ENCODE assay signal across 16 cellular contexts in the genomic region with DNA sequence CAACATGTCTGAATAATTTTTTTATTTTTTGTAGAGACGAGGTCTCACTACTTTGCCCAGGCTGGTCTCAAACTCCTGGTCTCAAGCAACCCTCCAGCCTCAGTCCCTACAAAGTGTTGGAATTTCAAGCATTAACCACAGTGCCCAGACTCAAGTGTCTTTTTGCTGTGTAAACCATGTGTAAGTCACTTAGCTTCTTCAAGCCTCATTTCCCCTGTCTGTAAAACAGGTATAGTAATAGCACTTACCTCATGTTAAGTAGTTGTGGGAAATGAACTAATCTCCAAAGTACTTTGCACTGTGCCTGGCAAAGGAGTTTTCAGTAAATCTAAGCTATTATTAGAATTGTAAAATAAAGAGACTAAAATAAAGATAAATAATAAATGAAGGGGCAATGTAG. TPM values are rescaled to one million over a fixed set of nuclear protein-coding genes. Genes with fewer than 3 reads are reported as not detected.
A peak's percentile ranks its signal among the peaks of the same experiment; 100 is the strongest.
DNase-seq lines count a peak whose midpoint lies in the region; ATAC-seq and TF ChIP-seq lines count a peak whose summit lies in the region.
"Had no signal": no experiment of that assay in that cellular context is flagged by ENCODE, and none has a peak within 500 bp of the region (broad histone marks: within the 10 kb centered on the region; RNA-seq: fewer than 3 reads in every experiment).

No MANE protein-coding gene starts in this region.

- H3K4me3 ChIP-seq in upper lobe of right lung (no peak overlapping the region), ascending aorta (no peak overlapping the region)
- H3K4me3 ChIP-seq: BLaER1 had no signal

- H3K36me3 ChIP-seq in upper lobe of right lung (no peaks in the 10 kb centered on the region), ascending aorta (no peaks in the 10 kb centered on the region)
- H3K36me3 ChIP-seq: BLaER1 had no signal

- ATAC-seq in upper lobe of right lung (peak; percentile 87), HG03039 (IDR thresholded peaks at IDR 0.05; ENCODE audit: unreplicated experiment) (no peak)
- ATAC-seq: PC-3, T-cell had no signal

- intact Hi-C loops in upper lobe of right lung (cut with DNase I) (no loop called here), ascending aorta (cut with DNase I) (no loop called here)

- no peak overlapping the region for H3K27ac ChIP-seq in upper lobe of right lung
- H3K27ac ChIP-seq in ascending aorta, result no peak overlapping the region
- H3K27ac ChIP-seq: BLaER1 had no signal

- H3K9me3 ChIP-seq in upper lobe of right lung, result no peaks in the 10 kb centered on the region
- H3K9me3 ChIP-seq in ascending aorta, result no peaks in the 10 kb centered on the region
- H3K9me3 ChIP-seq: BLaER1 had no signal

- no peak for TF ChIP-seq CTCF in upper lobe of right lung (IDR thresholded peaks at IDR 0.05)
- no peak for TF ChIP-seq CTCF in ascending aorta (IDR thresholded peaks at IDR 0.05)

- H3K27me3 ChIP-seq in upper lobe of right lung, result no peaks in the 10 kb centered on the region
- H3K27me3 ChIP-seq in ascending aorta, result no peaks in the 10 kb centered on the region
- H3K27me3 ChIP-seq: BLaER1 had no signal

- H3K4me1 ChIP-seq in upper lobe of right lung (no peaks in the 10 kb centered on the region), ascending aorta (no peaks in the 10 kb centered on the region)
- H3K4me1 ChIP-seq: BLaER1 had no signal

- DNase-seq in NCI-H187 (lab: John Stamatoyannopoulos, UW), result peak; percentile 22 to 78
- peak; percentile 32 for DNase-seq in NCI-H510A treated with DMSO at 0.1 percent for 48 hours (lab: John Stamatoyannopoulos, UW)
- DNase-seq in kidney glomerular epithelial cell (lab: John Stamatoyannopoulos, UW), result peak; percentile 36
- no peak for DNase-seq in upper lobe of right lung
- no peak for DNase-seq in NCI-H1048 (lab: John Stamatoyannopoulos, UW)
- DNase-seq in ascending aorta (ENCODE audit: low spot score in 2 of 2), result no peak
- DNase-seq: CD8-positive, alpha-beta memory T cell; H7; MV-4-11; NCI-H1436 treated with DMSO at 0.1 percent for 48 hours; NCI-H2171 treated with DMSO at 0.1 percent for 48 hours; NCI-H526 treated with DMSO at 0.1 percent for 48 hours; PC-3; T-cell had no signal

RNA-seq across cellular contexts. Expression of a gene that starts 35.7 kb away (rescaled TPM):
- total RNA-seq in upper lobe of right lung, result 9.4 TPM
- total RNA-seq in ascending aorta, result 19.9 TPM

Comparison
In these comparisons a context has a peak if more than half of its experiments do, and no peak if none do; other contexts are left out.
1. DNase-seq: peak in NCI-H187 (2 of 2), NCI-H510A treated with DMSO at 0.1 percent for 48 hours (single experiment) and kidney glomerular epithelial cell (single experiment); none in upper lobe of right lung (single experiment), NCI-H1048 (single experiment) and ascending aorta (0 of 2).